Comparison of ENCODE assay signal across 8 cellular contexts in genomic region chr19:13881231-13881691, GRCh38. TPM values are rescaled to one million over a fixed set of nuclear protein-coding genes. Genes with fewer than 3 reads are reported as not detected.
A peak's percentile ranks its signal among the peaks of the same experiment; 100 is the strongest.
DNase-seq lines count a peak whose midpoint lies in the region; ATAC-seq and TF ChIP-seq lines count a peak whose summit lies in the region.

No MANE protein-coding gene starts in this region.

- TF ChIP-seq CTCF in vagina (IDR thresholded peaks at IDR 0.05): no peak

- H3K4me1 ChIP-seq in mucosa of stomach (ENCODE audit: control insufficient read depth, insufficient read depth, low read length) (peaks cover 59% of the 10 kb centered on the region), vagina (peaks cover 62% of the 10 kb centered on the region)

- no peak for ATAC-seq in activated naive CD4-positive, alpha-beta T cell treated with anti-CD3 and anti-CD28 coated beads, Interleukin-2, amount 50 U/mL, for 72 hours
- ATAC-seq in HG03457 (IDR thresholded peaks at IDR 0.05; ENCODE audit: unreplicated experiment): no peak
- no peak for ATAC-seq in HG02642 (IDR thresholded peaks at IDR 0.05; ENCODE audit: poor library complexity, unreplicated experiment)

- intact Hi-C loops in vagina (cut with DNase I): loop anchor here (2.0 kb wide), 1 partner anchor 194 kb away; no protein-coding TSS in a partner anchor

- H3K27me3 ChIP-seq in mucosa of stomach (ENCODE audit: control insufficient read depth, insufficient read depth, low read length) (no peaks in the 10 kb centered on the region), vagina (no peaks in the 10 kb centered on the region)

- peak overlapping the region; percentile 10 for H3K9ac ChIP-seq in mucosa of stomach (ENCODE audit: low read length)

- DNase-seq in stimulated activated CD4-positive, alpha-beta T cell treated with anti-CD3 and anti-CD28 coated beads, Interleukin-4, amount 100 ng/mL, for 1 hour: peak; percentile 17
- DNase-seq in stimulated activated CD4-positive, alpha-beta T cell treated with anti-CD3 and anti-CD28 coated beads, Interleukin-2, amount 100 ng/mL, for 48 hours: no peak
- DNase-seq in activated naive CD4-positive, alpha-beta T cell treated with anti-CD3 and anti-CD28 coated beads, Interleukin-2, amount 50 U/mL, for 72 hours (ENCODE audit: low spot score in 2 of 2): no peak
- DNase-seq in vagina (ENCODE audit: extremely low spot score in 2 of 2) (no peak), mucosa of gallbladder (ENCODE audit: low spot score) (no peak)

- no peak for TF ChIP-seq POLR2A in vagina (IDR thresholded peaks at IDR 0.05)

- H3K36me3 ChIP-seq in mucosa of stomach (ENCODE audit: control insufficient read depth, insufficient read depth, low read length): no peaks in the 10 kb centered on the region
- no peaks in the 10 kb centered on the region for H3K36me3 ChIP-seq in vagina

- H3K27ac Mint-ChIP-seq in activated naive CD4-positive, alpha-beta T cell treated with anti-CD3 and anti-CD28 coated beads, Interleukin-2, amount 50 U/mL, for 72 hours: peak overlapping the region; percentile 36 to 88

- H3K36me3 Mint-ChIP-seq in activated naive CD4-positive, alpha-beta T cell treated with anti-CD3 and anti-CD28 coated beads, Interleukin-2, amount 50 U/mL, for 72 hours: no peaks in the 10 kb centered on the region

- no peaks in the 10 kb centered on the region for H3K9me3 Mint-ChIP-seq in activated naive CD4-positive, alpha-beta T cell treated with anti-CD3 and anti-CD28 coated beads, Interleukin-2, amount 50 U/mL, for 72 hours

- H3K4me3 ChIP-seq in mucosa of stomach (ENCODE audit: low read length): no peak overlapping the region
- H3K4me3 ChIP-seq in vagina: no peak overlapping the region

- H3K9me3 ChIP-seq in mucosa of stomach (ENCODE audit: control insufficient read depth, low read length) (no peaks in the 10 kb centered on the region), vagina (no peaks in the 10 kb centered on the region)

- H3K27ac ChIP-seq in vagina: peak overlapping the region; percentile 18

RNA-seq across cellular contexts. Expression of gene NANOS3, which starts 4.3 kb away (rescaled TPM):
- total RNA-seq in activated naive CD4-positive, alpha-beta T cell treated with anti-CD3 and anti-CD28 coated beads, Interleukin-2, amount 50 U/mL, for 72 hours: under 1 TPM; 0.88 to 0.98 TPM
- total RNA-seq in vagina (not detected), mucosa of gallbladder (0.75 TPM)

RNA-seq across cellular contexts. Expression of gene BRME1, which starts 24.7 kb away (rescaled TPM):
- total RNA-seq in activated naive CD4-positive, alpha-beta T cell treated with anti-CD3 and anti-CD28 coated beads, Interleukin-2, amount 50 U/mL, for 72 hours: 10 to 100 TPM in 1 of 2 donors, 1 to 10 TPM in 1; 5.1 to 10.5 TPM
- total RNA-seq in vagina (12.0 TPM), mucosa of gallbladder (2.6 TPM)

RNA-seq across cellular contexts. Expression of gene CC2D1A, which starts 24.7 kb away (rescaled TPM):
- 10 to 100 TPM; 29.4 to 57.9 TPM for total RNA-seq in activated naive CD4-positive, alpha-beta T cell treated with anti-CD3 and anti-CD28 coated beads, Interleukin-2, amount 50 U/mL, for 72 hours
- total RNA-seq in vagina: 44.4 TPM
- total RNA-seq in mucosa of gallbladder: 57.1 TPM

RNA-seq across cellular contexts. Expression of gene PODNL1, which starts 57.0 kb away (rescaled TPM):
- total RNA-seq in activated naive CD4-positive, alpha-beta T cell treated with anti-CD3 and anti-CD28 coated beads, Interleukin-2, amount 50 U/mL, for 72 hours: under 1 TPM in 1 of 2 donors, not detected in 1; 0.34 TPM
- total RNA-seq in vagina (5.2 TPM), mucosa of gallbladder (3.2 TPM)
